ENCODE assay signal across 19 cellular contexts in the genomic region with DNA sequence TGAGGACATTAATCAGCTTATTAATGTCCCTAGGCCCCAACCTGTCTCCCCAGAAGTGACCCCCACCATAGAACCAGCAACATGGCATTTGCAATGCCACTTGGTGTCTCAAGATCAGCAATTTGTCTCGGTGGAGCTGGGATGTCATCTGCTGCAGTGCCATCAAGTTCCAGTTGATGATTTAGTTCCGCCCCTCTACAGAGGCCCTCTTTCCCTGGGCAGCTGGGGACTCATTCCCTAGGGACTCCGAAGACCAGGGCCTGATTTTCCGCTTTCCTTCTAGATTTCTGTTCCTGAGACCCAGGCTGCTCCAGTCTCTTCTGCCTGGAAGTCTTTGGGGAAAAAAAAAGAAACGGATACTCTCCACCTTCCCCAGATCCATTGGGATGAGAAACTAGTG.
"Had no signal": no experiment of that assay in that cellular context is flagged by ENCODE, and none has a peak within 500 bp of the region (broad histone marks: within the 10 kb centered on the region; RNA-seq: fewer than 3 reads in every experiment).

No MANE protein-coding gene starts in this region.

- DNase-seq: dermis blood vessel endothelial cell; dorsolateral prefrontal cortex; effector CD4-positive, alpha-beta T cell; effector memory CD4-positive, alpha-beta T cell; foreskin keratinocyte; glutamatergic neuron; head of caudate nucleus; hypothalamus; immature natural killer cell; left cardiac atrium; left lung; left ventricle myocardium superior; lower lobe of right lung; mesenchymal stem cell; mucosa of descending colon; naive B cell had no signal

- H3K4me2 ChIP-seq: hepatocyte had no signal

- H3K4me3 ChIP-seq: coronary artery, dorsolateral prefrontal cortex, esophagus muscularis mucosa, hepatocyte, left lung, lower lobe of right lung, mucosa of descending colon had no signal

- ATAC-seq: foreskin keratinocyte, left cardiac atrium, left lung, left ventricle myocardium superior, lower lobe of right lung, mucosa of descending colon had no signal

- H3K4me1 ChIP-seq: foreskin keratinocyte, lower lobe of right lung had no signal

- H3K36me3 ChIP-seq: esophagus muscularis mucosa, left lung, lower lobe of right lung had no signal

- H3K27me3 ChIP-seq: esophagus muscularis mucosa, hepatocyte had no signal

- H3K9me3 ChIP-seq: esophagus muscularis mucosa, left lung, lower lobe of right lung, mucosa of descending colon had no signal

- H3K27ac ChIP-seq: coronary artery, dorsolateral prefrontal cortex, esophagus muscularis mucosa, foreskin keratinocyte, hepatocyte, left lung, lower lobe of right lung had no signal
